Comparison of ENCODE assay signal across 16 cellular contexts in genomic region chr2:240404174-240404852, GRCh38.
"Had no signal": no experiment of that assay in that cellular context is flagged by ENCODE, and none has a peak within 500 bp of the region (broad histone marks: within the 10 kb centered on the region; RNA-seq: fewer than 3 reads in every experiment).

No MANE protein-coding gene starts in this region.

- H3K36me3 ChIP-seq: adrenal gland, ascending aorta, colonic mucosa, left ventricle myocardium inferior, right lobe of liver, thoracic aorta, upper lobe of left lung had no signal

- H3K27me3 ChIP-seq: adrenal gland, ascending aorta, colonic mucosa, right lobe of liver, upper lobe of left lung had no signal

- H3K4me3 ChIP-seq: adrenal gland, ascending aorta, colonic mucosa, left ventricle myocardium inferior, right lobe of liver, SK-N-MC, skin epidermis, thoracic aorta, upper lobe of left lung had no signal

- DNase-seq: activated CD4-positive, CD25-positive, alpha-beta regulatory T cell treated with anti-CD3 and anti-CD28 coated beads, Interleukin-2, amount 50 U/mL, for 72 hours; activated gamma-delta T cell treated with Interleukin-2 at 50 U/mL for 16 hours; colonic mucosa; left ventricle myocardium inferior; SHP77 treated with DMSO at 0.1 percent for 48 hours; stimulated activated naive B cell treated with anti-CD40 and anti-IgM and Interleukin-4, amounts not matched to agents 10 μg/mL and 1 μg/mL and 100 μg/mL, for 72 hours; SW 1271; T-helper 2 cell had no signal

- ATAC-seq: natural killer cell treated with Interleukin-12 subunit alpha and Interleukin-12 subunit beta and Interleukin-15 and Interleukin-18, amount 100 ng/mL, for 72 hours; right lobe of liver; stimulated activated naive B cell treated with anti-CD40 and anti-IgM and Interleukin-4, amounts not matched to agents 10 μg/mL and 1 μg/mL and 100 μg/mL, for 72 hours had no signal

- H3K27ac ChIP-seq: adrenal gland, ascending aorta, colonic mucosa, left ventricle myocardium inferior, right lobe of liver, SK-N-MC, skin epidermis, thoracic aorta, upper lobe of left lung had no signal

- H3K4me1 ChIP-seq: adrenal gland, ascending aorta, colonic mucosa, left ventricle myocardium inferior, right lobe of liver, upper lobe of left lung had no signal

- H3K9me3 ChIP-seq: adrenal gland, ascending aorta, colonic mucosa, left ventricle myocardium inferior, right lobe of liver, thoracic aorta, upper lobe of left lung had no signal
